ENCODE assay signal across 9 cellular contexts in the genomic region with DNA sequence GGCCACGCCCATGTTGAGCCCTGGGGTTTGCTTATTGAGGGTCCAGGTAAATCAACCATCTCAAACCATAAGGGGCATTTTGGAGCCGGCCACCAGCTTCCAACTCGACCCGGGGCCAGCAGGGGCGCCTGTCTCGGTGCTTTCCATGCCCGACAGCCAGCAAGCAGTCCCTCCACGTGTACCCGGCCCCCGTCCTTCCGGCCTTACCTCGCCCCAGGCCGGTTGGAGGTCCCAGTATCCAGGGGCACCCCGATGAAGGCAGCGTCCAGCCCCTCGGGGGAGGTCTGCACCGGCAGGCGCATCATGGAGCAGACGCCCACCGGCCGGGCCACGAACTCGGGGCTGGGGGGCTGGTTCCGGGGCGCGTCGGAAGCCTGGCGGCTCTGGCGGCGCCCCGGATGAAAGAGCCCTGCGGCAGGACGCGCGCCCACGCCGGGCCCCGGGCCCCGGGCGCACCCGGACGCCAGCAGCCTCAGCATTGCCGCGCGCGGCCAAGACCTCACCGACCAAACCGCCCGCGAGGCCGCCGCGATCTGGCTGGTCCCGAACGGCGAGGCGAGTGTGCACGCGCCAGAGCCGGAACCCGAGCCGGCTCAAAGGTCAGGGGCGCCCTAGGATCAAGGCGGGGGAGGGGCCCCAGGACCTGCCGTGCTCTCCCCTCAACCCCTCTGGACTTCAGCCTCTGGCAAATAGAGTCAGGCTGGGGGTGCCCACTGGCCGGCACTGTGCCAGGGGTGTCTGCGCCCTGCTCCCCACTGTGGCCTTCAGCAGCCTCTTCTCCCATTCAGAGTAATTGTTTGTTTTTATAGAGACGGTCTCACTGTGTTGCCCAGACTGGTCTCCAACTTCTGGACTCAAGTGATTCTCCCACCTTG. TPM values are rescaled to one million over a fixed set of nuclear protein-coding genes. Genes with fewer than 3 reads are reported as not detected.
DNase-seq lines count a peak whose midpoint lies in the region; ATAC-seq and TF ChIP-seq lines count a peak whose summit lies in the region.
"Had no signal": no experiment of that assay in that cellular context is flagged by ENCODE, and none has a peak within 500 bp of the region (broad histone marks: within the 10 kb centered on the region; RNA-seq: fewer than 3 reads in every experiment).

Gene AGMAT, minus strand, starts transcription at position 563 of the 875 bp plus-strand sequence. Its CDS starts 84 bp downstream, at position 479.

- intact Hi-C loops in activated B cell treated with CpG ODN at 0.5 μM for 24 hours (cut with micrococcal nuclease), result loop anchor here (1.0 kb wide), 4 partner anchors 13 to 57 kb away; partner anchors contain the start of gene DDI2
- intact Hi-C loops in lower lobe of right lung (cut with DNase I), result no loop called here

- H3K4me1 ChIP-seq in lower lobe of right lung, result peaks cover 10% of the 10 kb centered on the region

- DNase-seq in NCI-H146 (lab: John Stamatoyannopoulos, UW) (peak; percentile 38), NCI-H146 treated with DMSO at 0.1 percent for 48 hours (lab: John Stamatoyannopoulos, UW; ENCODE audit: unreplicated experiment) (no peak), HK-2 (ENCODE audit: unreplicated experiment) (peak; percentile 80), activated B cell treated with CpG ODN at 0.5 μM for 24 hours (peak; percentile 64), cerebellum (ENCODE audit: low spot score) (peak; percentile 31), lower lobe of right lung (peak; percentile 50), NCI-H524 treated with DMSO at 0.1 percent for 48 hours (lab: John Stamatoyannopoulos, UW) (no peak)
- peak; percentile 52 to 55 for DNase-seq in stimulated activated CD8-positive, alpha-beta memory T cell treated with anti-CD3 and anti-CD28 coated beads, Interleukin-2, amount 100 ng/mL, for 48 hours (ENCODE audit: low read depth in 2 of 2)
- DNase-seq: DND-41 had no signal

- peaks cover 15% of the 10 kb centered on the region for H3K36me3 Mint-ChIP-seq in activated B cell treated with CpG ODN at 0.5 μM for 24 hours (ENCODE audit: low read depth)

- H3K9me3 Mint-ChIP-seq in activated B cell treated with CpG ODN at 0.5 μM for 24 hours, result no peaks in the 10 kb centered on the region

- POLR2A ChIA-PET in activated B cell treated with CpG ODN at 0.5 μM for 24 hours (lab: Charles Lee), result interaction anchor here (0.5 to 2.2 kb wide), 9 partner anchors 11 to 112 kb away, joined by 3 to 15 read pairs (median 4); partner anchors contain the start of gene CASP9

- no peaks in the 10 kb centered on the region for H3K9me3 ChIP-seq in lower lobe of right lung

- peaks cover 19% of the 10 kb centered on the region for H3K4me1 Mint-ChIP-seq in activated B cell treated with CpG ODN at 0.5 μM for 24 hours

- H3K4me3 ChIP-seq in lower lobe of right lung, result peak within 1 kb of the TSS; percentile 52

- H3K36me3 ChIP-seq in lower lobe of right lung, result no peaks in the 10 kb centered on the region

- CTCF ChIA-PET in activated B cell treated with CpG ODN at 0.5 μM for 24 hours (lab: Charles Lee), result interaction anchor here (1.3 to 1.4 kb wide), 2 partner anchors 14 to 42 kb away, joined by 3 to 4 read pairs; no protein-coding TSS in a partner anchor

- no peak within 1 kb of the TSS for H3K27ac ChIP-seq in lower lobe of right lung

- peaks cover 17% of the 10 kb centered on the region for H3K27me3 ChIP-seq in lower lobe of right lung (ENCODE audit: low read depth)

- H3K27ac Mint-ChIP-seq in activated B cell treated with CpG ODN at 0.5 μM for 24 hours, result peak within 1 kb of the TSS; percentile 81

- peak within 1 kb of the TSS; percentile 82 for H3K4me3 Mint-ChIP-seq in activated B cell treated with CpG ODN at 0.5 μM for 24 hours

- ATAC-seq in activated B cell treated with CpG ODN at 0.5 μM for 24 hours (ENCODE audit: low read depth) (peak; percentile 87), lower lobe of right lung (peak; percentile 76 to 77)

- H3K27me3 Mint-ChIP-seq in activated B cell treated with CpG ODN at 0.5 μM for 24 hours, result no peaks in the 10 kb centered on the region

- TF ChIP-seq CTCF in activated B cell treated with CpG ODN at 0.5 μM for 24 hours (IDR thresholded peaks at IDR 0.05) (no peak), lower lobe of right lung (IDR thresholded peaks at IDR 0.05) (peak; percentile 21)

RNA-seq across cellular contexts. Expression of gene AGMAT, which starts in this region (rescaled TPM):
- 8.1 TPM in 2 replicates for total RNA-seq in activated B cell treated with CpG ODN at 0.5 μM for 24 hours
- total RNA-seq in cerebellum, result 0.45 TPM
- not detected for total RNA-seq in lower lobe of right lung

Comparison
In these comparisons a context has a peak if more than half of its experiments do, and no peak if none do; other contexts are left out.
1. DNase-seq: peak in NCI-H146 (single experiment), HK-2 (single experiment), activated B cell treated with CpG ODN at 0.5 μM for 24 hours (single experiment) and stimulated activated CD8-positive, alpha-beta memory T cell treated with anti-CD3 and anti-CD28 coated beads, Interleukin-2, amount 100 ng/mL, for 48 hours (2 of 2); none in NCI-H146 treated with DMSO at 0.1 percent for 48 hours (single experiment) and NCI-H524 treated with DMSO at 0.1 percent for 48 hours (single experiment).
2. Peak in DNase-seq in cerebellum; RNA of the gene not detected or under 1 TPM.
3. Peak in DNase-seq, ATAC-seq and H3K4me3 ChIP-seq in lower lobe of right lung; RNA of the gene not detected or under 1 TPM.